ENCODE assay signal across 8 cellular contexts in genomic region chr17:43720311-43721060, GRCh38. TPM values are rescaled to one million over a fixed set of nuclear protein-coding genes. Genes with fewer than 3 reads are reported as not detected.
DNase-seq lines count a peak whose midpoint lies in the region; ATAC-seq and TF ChIP-seq lines count a peak whose summit lies in the region.

No MANE protein-coding gene starts in this region.

- no peaks in the 10 kb centered on the region for H3K4me1 ChIP-seq in OCI-LY7 (ENCODE audit: insufficient read depth, low read length, poor library complexity, severe bottlenecking)

- no peaks in the 10 kb centered on the region for H3K9me3 ChIP-seq in OCI-LY7 (ENCODE audit: low read length)

- POLR2A ChIA-PET in OCI-LY7 (lab: Charles Lee): no interaction called here

- no peaks in the 10 kb centered on the region for H4K20me1 ChIP-seq in OCI-LY7 (ENCODE audit: insufficient read depth, low read length)

- peak overlapping the region; percentile 64 for H3K4me2 ChIP-seq in OCI-LY7 (ENCODE audit: low read length)

- CTCF ChIA-PET in OCI-LY7 (lab: Charles Lee; ENCODE audit: unreplicated experiment): no interaction called here

- no peak for TF ChIP-seq CTCF in OCI-LY7 (conservative IDR thresholded peaks at IDR 0.05; ENCODE audit: low read length)
- TF ChIP-seq CTCF in fibroblast of the aortic adventitia (IDR thresholded peaks at IDR 0.05; ENCODE audit: insufficient read depth, low read length): no peak

- peaks cover 12 to 14% of the 10 kb centered on the region in 2 donors for H3K4me1 Mint-ChIP-seq in natural killer cell treated with Interleukin-12 subunit alpha and Interleukin-12 subunit beta and Interleukin-15 and Interleukin-18, amount 100 ng/mL, for 72 hours (ENCODE audit: low read depth in 2 of 2)

- no TSS peak for BruUV-seq in OCI-LY7 (replicated peaks; lab: Mats Ljungman, UMichigan)

- ATAC-seq in HG02623 (IDR thresholded peaks at IDR 0.05; ENCODE audit: unreplicated experiment): peak; percentile 55
- ATAC-seq in natural killer cell treated with Interleukin-12 subunit alpha and Interleukin-12 subunit beta and Interleukin-15 and Interleukin-18, amount 100 ng/mL, for 72 hours: peak; percentile 88 to 93

- peak overlapping the region; percentile 80 for H2AFZ ChIP-seq in OCI-LY7 (ENCODE audit: low read length)

- intact Hi-C loops in OCI-LY7 (cut with micrococcal nuclease; ENCODE audit: unreplicated experiment): no loop called here

- H3K36me3 Mint-ChIP-seq in natural killer cell treated with Interleukin-12 subunit alpha and Interleukin-12 subunit beta and Interleukin-15 and Interleukin-18, amount 100 ng/mL, for 72 hours: no peaks in the 10 kb centered on the region

- DNase-seq in ELR (ENCODE audit: low read depth): peak; percentile 82
- peak; percentile 28 for DNase-seq in OCI-LY7 (ENCODE audit: low spot score)
- peak; percentile 90 for DNase-seq in activated effector memory CD4-positive, alpha-beta T cell treated with anti-CD3 and anti-CD28 coated beads, Interleukin-2, amount 50 U/mL, for 16 hours
- peak; percentile 54 for DNase-seq in fibroblast of the aortic adventitia (ENCODE audit: low read depth)
- DNase-seq in natural killer cell treated with Interleukin-12 subunit alpha and Interleukin-12 subunit beta and Interleukin-15 and Interleukin-18, amount 100 ng/mL, for 72 hours (ENCODE audit: low spot score): peak; percentile 80
- DNase-seq in stimulated activated naive CD4-positive, alpha-beta T cell (lab: John Stamatoyannopoulos, UW): peak; percentile 36 to 82 (median 66)
- DNase-seq in NK-92 (lab: John Stamatoyannopoulos, UW; ENCODE audit: unreplicated experiment): no peak

- H3K4me3 ChIP-seq in OCI-LY7 (ENCODE audit: low read depth, low read length, poor library complexity, severe bottlenecking): peak overlapping the region; percentile 60
- H3K4me3 ChIP-seq in fibroblast of the aortic adventitia (ENCODE audit: low read depth, low read length): peak overlapping the region; percentile 55

- H3K4me3 Mint-ChIP-seq in natural killer cell treated with Interleukin-12 subunit alpha and Interleukin-12 subunit beta and Interleukin-15 and Interleukin-18, amount 100 ng/mL, for 72 hours: peak overlapping the region; percentile 87

- H3K27ac ChIP-seq in OCI-LY7 (ENCODE audit: low read depth, low read length, poor library complexity, severe bottlenecking): no peak overlapping the region

- H3K36me3 ChIP-seq in OCI-LY7 (ENCODE audit: insufficient read depth, low read length): no peaks in the 10 kb centered on the region

- peaks cover 18 to 34% of the 10 kb centered on the region in 2 donors for H3K27me3 Mint-ChIP-seq in natural killer cell treated with Interleukin-12 subunit alpha and Interleukin-12 subunit beta and Interleukin-15 and Interleukin-18, amount 100 ng/mL, for 72 hours

- H3K9me3 Mint-ChIP-seq in natural killer cell treated with Interleukin-12 subunit alpha and Interleukin-12 subunit beta and Interleukin-15 and Interleukin-18, amount 100 ng/mL, for 72 hours: no peaks in the 10 kb centered on the region

- no peaks in the 10 kb centered on the region for H3K9me2 ChIP-seq in OCI-LY7 (ENCODE audit: insufficient read depth, low read length)

- peak overlapping the region; percentile 64 to 80 for H3K27ac Mint-ChIP-seq in natural killer cell treated with Interleukin-12 subunit alpha and Interleukin-12 subunit beta and Interleukin-15 and Interleukin-18, amount 100 ng/mL, for 72 hours

- H3K79me2 ChIP-seq in OCI-LY7 (ENCODE audit: insufficient read depth, low read depth, low read length): no peaks in the 10 kb centered on the region

RNA-seq across cellular contexts. Expression of gene SOST, which starts 38.1 kb away (rescaled TPM):
- total RNA-seq in OCI-LY7 (2014; rRNA removed; shearing (Covaris generic)): not detected in 2 replicates
- not detected in 2 replicates for total RNA-seq in OCI-LY7 (2022)
- total RNA-seq in fibroblast of the aortic adventitia (ENCODE audit: low replicate concordance): 0.09 TPM in 1 of 2 replicates, not detected in the other
- not detected for total RNA-seq in natural killer cell treated with Interleukin-12 subunit alpha and Interleukin-12 subunit beta and Interleukin-15 and Interleukin-18, amount 100 ng/mL, for 72 hours

RNA-seq across cellular contexts. Expression of gene DUSP3, which starts 58.3 kb away (rescaled TPM):
- 3.0 and 9.0 TPM in 2 replicates for total RNA-seq in OCI-LY7 (2014; rRNA removed; shearing (Covaris generic))
- 6.9 and 9.8 TPM in 2 replicates for total RNA-seq in OCI-LY7 (2022)
- total RNA-seq in fibroblast of the aortic adventitia (ENCODE audit: low replicate concordance): 29.9 and 37.5 TPM in 2 replicates
- 10 to 100 TPM in 1 of 2 donors, 1 to 10 TPM in 1; 7.0 to 12.0 TPM for total RNA-seq in natural killer cell treated with Interleukin-12 subunit alpha and Interleukin-12 subunit beta and Interleukin-15 and Interleukin-18, amount 100 ng/mL, for 72 hours

RNA-seq across cellular contexts. Expression of gene MEOX1, which starts 58.8 kb away (rescaled TPM):
- not detected in 2 replicates for total RNA-seq in OCI-LY7 (2014; rRNA removed; shearing (Covaris generic))
- total RNA-seq in OCI-LY7 (2022) (not detected in 2 replicates), fibroblast of the aortic adventitia (ENCODE audit: low replicate concordance) (not detected in 2 replicates)
- not detected for total RNA-seq in natural killer cell treated with Interleukin-12 subunit alpha and Interleukin-12 subunit beta and Interleukin-15 and Interleukin-18, amount 100 ng/mL, for 72 hours

RNA-seq across cellular contexts. Expression of gene CFAP97D1, which starts 59.7 kb away (rescaled TPM):
- total RNA-seq in OCI-LY7 (2014; rRNA removed; shearing (Covaris generic)): not detected in 2 replicates
- total RNA-seq in OCI-LY7 (2022) (not detected in 2 replicates), fibroblast of the aortic adventitia (ENCODE audit: low replicate concordance) (not detected in 2 replicates)
- total RNA-seq in natural killer cell treated with Interleukin-12 subunit alpha and Interleukin-12 subunit beta and Interleukin-15 and Interleukin-18, amount 100 ng/mL, for 72 hours: not detected
